Comparison of ENCODE assay signal across 1 cellular context in genomic region chr12:80715850-80716249, GRCh38.
TF ChIP-seq lines count a peak whose summit lies in the region.

No MANE protein-coding gene starts in this region.

TF ChIP-seq in IMR-90, 13 proteins besides CTCF, POLR2A, EP300 and RAD21 (continued from another document):
- TF ChIP-seq USF2 (IDR thresholded peaks at IDR 0.05; ENCODE audit: low read depth, low read length) (no peak), CEBPB (IDR thresholded peaks at IDR 0.05; ENCODE audit: low read depth, low read length) (no peak), FOS (IDR thresholded peaks at IDR 0.05; ENCODE audit: low read depth, low read length) (no peak), ELK1 (IDR thresholded peaks at IDR 0.05; ENCODE audit: borderline replicate concordance, low read depth, low read length) (no peak), MAFK (IDR thresholded peaks at IDR 0.05; ENCODE audit: low read depth, low read length) (no peak), SMC3 (IDR thresholded peaks at IDR 0.05; ENCODE audit: low read depth, low read length) (no peak), MXI1 (IDR thresholded peaks at IDR 0.05; ENCODE audit: borderline replicate concordance, low read depth, low read length) (no peak), CHD1 (IDR thresholded peaks at IDR 0.05; ENCODE audit: low read depth, low read length) (no peak), BHLHE40 (IDR thresholded peaks at IDR 0.05; ENCODE audit: low read depth, low read length) (no peak), RCOR1 (IDR thresholded peaks at IDR 0.05; ENCODE audit: insufficient replicate concordance, low read length) (no peak), NFE2L2 (IDR thresholded peaks at IDR 0.05; ENCODE audit: low read depth, low read length) (no peak)
TF ChIP-seq in IMR-90: peak in this region for 0.
